9 cellular contexts compared by ENCODE assay signal in the genomic region with DNA sequence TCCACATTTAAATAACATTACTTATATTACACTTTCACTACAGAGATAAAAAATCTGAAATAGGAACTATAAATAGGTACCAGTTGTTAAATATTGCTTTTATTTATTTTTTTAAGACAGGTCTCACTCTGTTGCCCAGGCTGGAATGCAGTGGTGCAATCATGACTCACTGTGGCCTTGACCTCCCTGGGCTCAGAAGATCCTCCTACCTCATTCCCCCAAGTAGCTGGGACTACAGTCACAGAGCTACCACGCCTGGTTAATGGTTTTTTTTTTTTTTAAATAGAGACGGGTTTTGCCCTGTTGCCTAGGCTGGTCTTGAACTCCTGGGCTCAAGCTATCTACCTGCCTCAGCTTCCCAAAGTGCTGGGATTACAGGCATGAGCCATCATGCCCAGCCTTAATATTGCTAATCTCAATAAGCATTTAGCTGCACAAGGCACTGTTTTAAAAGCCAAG. TPM values are rescaled to one million over a fixed set of nuclear protein-coding genes. Genes with fewer than 3 reads are reported as not detected.
DNase-seq lines count a peak whose midpoint lies in the region; ATAC-seq and TF ChIP-seq lines count a peak whose summit lies in the region.
"Had no signal": no experiment of that assay in that cellular context is flagged by ENCODE, and none has a peak within 500 bp of the region (broad histone marks: within the 10 kb centered on the region; RNA-seq: fewer than 3 reads in every experiment).

No MANE protein-coding gene starts in this region.

- H3K9me3 ChIP-seq in fibroblast of lung (ENCODE audit: control insufficient read depth, insufficient read depth, low read depth, low read length), result no peaks in the 10 kb centered on the region

- H2AFZ ChIP-seq in fibroblast of lung (ENCODE audit: low read length), result no peak overlapping the region

- H3K9ac ChIP-seq in fibroblast of lung (ENCODE audit: insufficient read depth, low read length), result no peak overlapping the region

- ATAC-seq in GM21515 (IDR thresholded peaks at IDR 0.05; ENCODE audit: unreplicated experiment) (no peak), GM21381 (IDR thresholded peaks at IDR 0.05; ENCODE audit: unreplicated experiment) (no peak)
- ATAC-seq: activated T-cell treated with anti-CD3 and anti-CD28 coated beads, Interleukin-2, amount 50 U/mL, for 72 hours had no signal

- TF ChIP-seq CTCF in fibroblast of lung (conservative IDR thresholded peaks at IDR 0.05 in 1 of 2, IDR thresholded peaks at IDR 0.05 in 1 of 2; ENCODE audit: low read depth in 1 of 2, low read length in 2 of 2), result no peak

- H3K27ac ChIP-seq in fibroblast of lung (ENCODE audit: insufficient read depth, low read length), result peak overlapping the region; percentile 70

- peak overlapping the region; percentile 4 for H3K4me2 ChIP-seq in fibroblast of lung (ENCODE audit: extremely low read depth, insufficient read depth, low read length)

- H3K4me3 ChIP-seq in fibroblast of lung (replicated peaks in 1 of 4; ENCODE audit: control extremely low read depth in 1 of 4, insufficient read depth in 1 of 4, low read depth in 3 of 4, low read length in 4 of 4) (no peak overlapping the region), skeletal muscle cell (ENCODE audit: low read depth, low read length) (no peak overlapping the region)

- peaks cover 2% of the 10 kb centered on the region for H3K36me3 ChIP-seq in fibroblast of lung (ENCODE audit: control insufficient read depth, insufficient read depth, low read length)

- no peaks in the 10 kb centered on the region for H4K20me1 ChIP-seq in fibroblast of lung (ENCODE audit: control insufficient read depth, extremely low read depth, insufficient read depth, low read length)

- DNase-seq in H4 (ENCODE audit: low spot score) (peak; percentile 92), RKO (ENCODE audit: low spot score) (peak; percentile 73), fibroblast of lung (ENCODE audit: low read depth in 2 of 2) (peak; percentile 90 to 93), skeletal muscle cell (ENCODE audit: low read depth) (peak; percentile 90), OCI-M2 (lab: John Stamatoyannopoulos, UW; ENCODE audit: unreplicated experiment) (no peak), HuH-7 (ENCODE audit: low spot score) (no peak)
- DNase-seq: activated T-cell treated with anti-CD3 and anti-CD28 coated beads, Interleukin-2, amount 50 U/mL, for 72 hours had no signal

- H3K4me1 ChIP-seq in fibroblast of lung (ENCODE audit: control insufficient read depth, extremely low read depth, insufficient read depth, low read length), result peaks cover 24% of the 10 kb centered on the region

- no peaks in the 10 kb centered on the region for H3K79me2 ChIP-seq in fibroblast of lung (ENCODE audit: control insufficient read depth, insufficient read depth, low read length)

- no peaks in the 10 kb centered on the region for H3K27me3 ChIP-seq in fibroblast of lung (ENCODE audit: control insufficient read depth, insufficient read depth, low read length)

RNA-seq across cellular contexts. Expression of a gene that starts 17.3 kb away (rescaled TPM):
- total RNA-seq in H4 (2014; rRNA removed; shearing (Covaris generic)), result 81.2 and 150 TPM in 2 replicates
- 24.9 and 38.1 TPM in 2 replicates for total RNA-seq in fibroblast of lung
- polyA plus RNA-seq in fibroblast of lung, result 50.7 and 64.3 TPM in 2 replicates
- 39.0 and 47.1 TPM in 2 replicates for polyA plus RNA-seq in fibroblast of lung (2012)
- 2.4 and 2.5 TPM in 2 replicates for polyA minus RNA-seq in fibroblast of lung (ENCODE audit: low replicate concordance)

RNA-seq across cellular contexts. Expression of a gene that starts 20.9 kb away (rescaled TPM):
- total RNA-seq in H4 (2014; rRNA removed; shearing (Covaris generic)), result 13.9 and 14.8 TPM in 2 replicates
- 19.3 and 20.6 TPM in 2 replicates for total RNA-seq in fibroblast of lung
- 10.1 and 10.5 TPM in 2 replicates for polyA plus RNA-seq in fibroblast of lung
- 6.8 and 7.6 TPM in 2 replicates for polyA plus RNA-seq in fibroblast of lung (2012)
- 0.39 and 0.74 TPM in 2 replicates for polyA minus RNA-seq in fibroblast of lung (ENCODE audit: low replicate concordance)

Comparison
In these comparisons a context has a peak if more than half of its experiments do, and no peak if none do; other contexts are left out.
1. DNase-seq: peak in H4 (single experiment), RKO (single experiment), fibroblast of lung (2 of 2) and skeletal muscle cell (single experiment); none in OCI-M2 (single experiment) and HuH-7 (single experiment).